ENCODE assay signal across 29 cellular contexts in genomic region chr3:168407381-168407780, GRCh38.
"Had no signal": no experiment of that assay in that cellular context is flagged by ENCODE, and none has a peak within 500 bp of the region (broad histone marks: within the 10 kb centered on the region; RNA-seq: fewer than 3 reads in every experiment).

No MANE protein-coding gene starts in this region.

- H3K9ac ChIP-seq: parathyroid adenoma had no signal

- ATAC-seq: left colon; left lung; lower lobe of right lung; naive thymus-derived CD8-positive, alpha-beta T cell; right lobe of liver; stimulated activated naive B cell treated with anti-CD40 and anti-IgM and Interleukin-4, amounts not matched to agents 10 μg/mL and 1 μg/mL and 100 μg/mL, for 72 hours; stimulated activated naive CD8-positive, alpha-beta T cell treated with anti-CD3 and anti-CD28 coated beads, Interleukin-15, Interleukin-2, amounts not matched to agents 100 U/mL and 50 U/mL, for 24 hours had no signal

- H3K27ac Mint-ChIP-seq: immature natural killer cell; naive thymus-derived CD8-positive, alpha-beta T cell; nephron; progenitor cell of endocrine pancreas; stimulated activated naive B cell treated with anti-CD40 and anti-IgM and Interleukin-4, amounts not matched to agents 10 μg/mL and 1 μg/mL and 100 μg/mL, for 72 hours had no signal

- H3K27me3 ChIP-seq: left lung, neutrophil, right atrium auricular region, right lobe of liver, stomach, testis, thyroid gland, transverse colon, upper lobe of left lung, vagina had no signal

- H3K4me1 ChIP-seq: left lung, lower lobe of right lung, parathyroid adenoma, right atrium auricular region, right lobe of liver, stomach, testis, thyroid gland, transverse colon, upper lobe of left lung, vagina had no signal

- H3K27ac ChIP-seq: left lung, lower lobe of right lung, neutrophil, parathyroid adenoma, right atrium auricular region, right lobe of liver, skin epidermis, stomach, testis, thyroid gland, transverse colon, upper lobe of left lung, vagina had no signal

- H3K9me3 Mint-ChIP-seq: nephron had no signal

- H3K4me3 Mint-ChIP-seq: immature natural killer cell; naive thymus-derived CD8-positive, alpha-beta T cell; nephron; neural crest cell; stimulated activated naive B cell treated with anti-CD40 and anti-IgM and Interleukin-4, amounts not matched to agents 10 μg/mL and 1 μg/mL and 100 μg/mL, for 72 hours had no signal

- H3K4me3 ChIP-seq: left lung, lower lobe of right lung, right atrium auricular region, right lobe of liver, skin epidermis, stomach, testis, thyroid gland, transverse colon, upper lobe of left lung, vagina had no signal

- H3K4me1 Mint-ChIP-seq: immature natural killer cell; naive thymus-derived CD8-positive, alpha-beta T cell; nephron; neural crest cell; stimulated activated naive B cell treated with anti-CD40 and anti-IgM and Interleukin-4, amounts not matched to agents 10 μg/mL and 1 μg/mL and 100 μg/mL, for 72 hours had no signal

- H3K36me3 Mint-ChIP-seq: naive thymus-derived CD8-positive, alpha-beta T cell; stimulated activated naive B cell treated with anti-CD40 and anti-IgM and Interleukin-4, amounts not matched to agents 10 μg/mL and 1 μg/mL and 100 μg/mL, for 72 hours had no signal

- H3K79me2 ChIP-seq: parathyroid adenoma had no signal

- H2AFZ ChIP-seq: parathyroid adenoma had no signal

- H3K27me3 Mint-ChIP-seq: naive thymus-derived CD8-positive, alpha-beta T cell; progenitor cell of endocrine pancreas; stimulated activated naive B cell treated with anti-CD40 and anti-IgM and Interleukin-4, amounts not matched to agents 10 μg/mL and 1 μg/mL and 100 μg/mL, for 72 hours had no signal

- DNase-seq: hippocampal formation; immature natural killer cell; kidney; left colon; left lung; lower lobe of right lung; mammary epithelial cell; naive thymus-derived CD8-positive, alpha-beta T cell; occipital lobe; right lobe of liver; stimulated activated CD4-positive, alpha-beta T cell treated with anti-CD3 and anti-CD28 coated beads, Interleukin-12 subunit alpha, Interleukin-12 subunit beta, amount 100 ng/mL, for 4 hours; stimulated activated CD4-positive, alpha-beta T cell treated with anti-CD3 and anti-CD28 coated beads, Interleukin-15, amount 100 ng/mL, for 24 hours; stimulated activated CD4-positive, alpha-beta T cell treated with anti-CD3 and anti-CD28 coated beads, Interleukin-2, amount 100 ng/mL, for 24 hours; stimulated activated CD4-positive, alpha-beta T cell treated with anti-CD3 and anti-CD28 coated beads, Interleukin-4, amount 100 ng/mL, for 1 hour; stimulated activated naive B cell treated with anti-CD40 and anti-IgM and Interleukin-4, amounts not matched to agents 10 μg/mL and 1 μg/mL and 100 μg/mL, for 72 hours; stimulated activated naive CD8-positive, alpha-beta T cell treated with anti-CD3 and anti-CD28 coated beads, Interleukin-15, Interleukin-2, amounts not matched to agents 100 U/mL and 50 U/mL, for 24 hours; stomach; testis; thyroid gland; transverse colon; upper lobe of left lung had no signal

- H3K36me3 ChIP-seq: left lung, lower lobe of right lung, neutrophil, right atrium auricular region, right lobe of liver, stomach, thyroid gland, transverse colon, upper lobe of left lung, vagina had no signal

- H3K9me3 ChIP-seq: left lung, lower lobe of right lung, neutrophil, right atrium auricular region, right lobe of liver, stomach, testis, thyroid gland, transverse colon, upper lobe of left lung, vagina had no signal
